Comparison of ENCODE assay signal across 8 cellular contexts in the genomic region with DNA sequence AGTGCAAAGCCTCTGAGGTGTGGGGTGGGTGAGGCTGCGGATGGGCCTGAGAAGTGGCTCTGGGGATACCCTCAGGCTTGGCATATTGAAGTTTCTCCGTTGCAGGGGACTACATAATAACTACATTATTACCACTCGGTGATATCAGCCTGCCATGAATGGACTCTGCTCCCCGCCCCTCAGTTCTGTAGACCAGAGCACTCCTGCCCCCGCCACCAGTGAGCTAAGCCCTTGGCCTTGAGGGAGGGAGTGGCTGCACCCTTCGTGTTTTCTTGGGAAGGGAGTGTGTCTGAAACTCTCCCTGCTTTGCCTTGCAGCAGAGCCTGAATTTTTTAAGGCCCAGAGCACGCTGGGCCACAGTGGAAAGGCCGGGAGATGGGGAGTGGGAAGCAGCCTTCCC. TPM values are rescaled to one million over a fixed set of nuclear protein-coding genes. Genes with fewer than 3 reads are reported as not detected.
DNase-seq lines count a peak whose midpoint lies in the region; TF ChIP-seq lines count a peak whose summit lies in the region.

No MANE protein-coding gene starts in this region.

- H3K4me3 ChIP-seq in CD4-positive, alpha-beta memory T cell (ENCODE audit: low read length in 2 of 2), result peak overlapping the region; percentile 88 to 96
- peak overlapping the region; percentile 96 for H3K4me3 ChIP-seq in OCI-LY3 (ENCODE audit: low read length)
- peak overlapping the region; percentile 95 for H3K4me3 ChIP-seq in neural progenitor cell

- H3K4me1 ChIP-seq in CD4-positive, alpha-beta memory T cell (ENCODE audit: insufficient read depth, low read length), result peaks cover 64% of the 10 kb centered on the region
- H3K4me1 ChIP-seq in OCI-LY3 (ENCODE audit: low read length) (peaks cover 36% of the 10 kb centered on the region), neural progenitor cell (peaks cover 36% of the 10 kb centered on the region)

- H3K9ac ChIP-seq in OCI-LY3 (ENCODE audit: low read length) (peak overlapping the region; percentile 88), neural progenitor cell (no peak overlapping the region)

- peaks cover 35% of the 10 kb centered on the region for H4K20me1 ChIP-seq in OCI-LY3 (ENCODE audit: insufficient read depth, low read length)
- H4K20me1 ChIP-seq in neural progenitor cell (ENCODE audit: low read depth), result peaks cover 62% of the 10 kb centered on the region

- TF ChIP-seq CTCF in OCI-LY3 (IDR thresholded peaks at IDR 0.05; ENCODE audit: low read depth, low read length), result no peak
- no peak for TF ChIP-seq CTCF in neural progenitor cell (IDR thresholded peaks at IDR 0.05)

- H3K36me3 Mint-ChIP-seq in CD4-positive, alpha-beta memory T cell, result peaks cover 10 to 46% of the 10 kb centered on the region in 2 donors
- H3K36me3 Mint-ChIP-seq in neural progenitor cell, result peaks cover 11% of the 10 kb centered on the region

- H3K36me3 ChIP-seq in CD4-positive, alpha-beta memory T cell (ENCODE audit: insufficient read depth, low read length), result peaks cover 7% of the 10 kb centered on the region
- H3K36me3 ChIP-seq in OCI-LY3 (replicated peaks; ENCODE audit: low read depth, low read length), result peaks cover 33% of the 10 kb centered on the region
- H3K36me3 ChIP-seq in neural progenitor cell, result no peaks in the 10 kb centered on the region

- intact Hi-C loops in CD4-positive, alpha-beta memory T cell (cut with micrococcal nuclease), result loop anchor here (5.0 kb wide), 1 partner anchor 164 kb away; a partner anchor contains a TSS
- intact Hi-C loops in posterior cingulate gyrus (cut with DNase I), result loop anchor here (5.0 kb wide), 1 partner anchor 54 kb away; no protein-coding TSS in a partner anchor

- peak in 2 of 5 donors; percentile 22 to 50 for DNase-seq in CD4-positive, alpha-beta memory T cell
- DNase-seq in dermis blood vessel endothelial cell (peak; percentile 31), neural progenitor cell (ENCODE audit: low spot score) (no peak), posterior cingulate gyrus (no peak), cerebellar cortex (ENCODE audit: low spot score) (no peak), HuH-7 (ENCODE audit: low spot score) (no peak), kidney tubule cell (ENCODE audit: low spot score) (no peak)

- POLR2A ChIA-PET in CD4-positive, alpha-beta memory T cell (lab: Charles Lee; ENCODE audit: partially characterized antibody), result interaction anchor here (0.6 to 9.6 kb wide), 25 partner anchors 9 to 227 kb away, joined by 3 to 305 read pairs (median 11); a partner anchor contains a TSS

- CTCF ChIA-PET in CD4-positive, alpha-beta memory T cell (lab: Charles Lee; ENCODE audit: partially characterized antibody), result interaction anchor here (0.8 to 12.3 kb wide), 14 partner anchors 8 to 134 kb away, joined by 3 to 230 read pairs (median 22); a partner anchor contains a TSS

- H3K4me3 Mint-ChIP-seq in CD4-positive, alpha-beta memory T cell, result peak overlapping the region; percentile 96 to 98 (median 98)
- peak overlapping the region; percentile 91 for H3K4me3 Mint-ChIP-seq in neural progenitor cell

- H3K27ac ChIP-seq in CD4-positive, alpha-beta memory T cell (ENCODE audit: low read depth, low read length), result peak overlapping the region; percentile 97
- H3K27ac ChIP-seq in OCI-LY3 (ENCODE audit: low read length) (peak overlapping the region; percentile 78), neural progenitor cell (no peak overlapping the region)

- H3K4me1 Mint-ChIP-seq in CD4-positive, alpha-beta memory T cell, result peaks cover 43 to 77% (median 54%) of the 10 kb centered on the region in 4 donors
- peaks cover 52% of the 10 kb centered on the region for H3K4me1 Mint-ChIP-seq in neural progenitor cell

- H3F3A ChIP-seq in neural progenitor cell (ENCODE audit: low read depth), result peaks cover 46% of the 10 kb centered on the region

- H3K9me3 Mint-ChIP-seq in CD4-positive, alpha-beta memory T cell, result no peaks in the 10 kb centered on the region
- no peaks in the 10 kb centered on the region for H3K9me3 Mint-ChIP-seq in neural progenitor cell

- H3K27me3 ChIP-seq in CD4-positive, alpha-beta memory T cell (ENCODE audit: insufficient read depth, low read length), result no peaks in the 10 kb centered on the region
- H3K27me3 ChIP-seq in OCI-LY3 (ENCODE audit: low read depth, low read length) (no peaks in the 10 kb centered on the region), neural progenitor cell (no peaks in the 10 kb centered on the region)

- H3K27me3 Mint-ChIP-seq in CD4-positive, alpha-beta memory T cell, result peaks cover 0 to 2% of the 10 kb centered on the region in 2 donors
- peaks cover 19% of the 10 kb centered on the region for H3K27me3 Mint-ChIP-seq in neural progenitor cell (ENCODE audit: insufficient read depth, low read depth)

- H3K79me2 ChIP-seq in OCI-LY3 (ENCODE audit: low read length), result peaks cover 67% of the 10 kb centered on the region
- peaks cover 63% of the 10 kb centered on the region for H3K79me2 ChIP-seq in neural progenitor cell (ENCODE audit: low read depth)

- no peak overlapping the region for H2AFZ ChIP-seq in OCI-LY3 (ENCODE audit: low read depth, low read length)
- no peak overlapping the region for H2AFZ ChIP-seq in neural progenitor cell (replicated peaks)

- H3K4me2 ChIP-seq in OCI-LY3 (ENCODE audit: low read length), result peak overlapping the region; percentile 99
- peak overlapping the region; percentile 80 for H3K4me2 ChIP-seq in neural progenitor cell

- H3K27ac Mint-ChIP-seq in CD4-positive, alpha-beta memory T cell, result peak overlapping the region; percentile 96 to 100 (median 97)
- no peak overlapping the region for H3K27ac Mint-ChIP-seq in neural progenitor cell

- H3K9me3 ChIP-seq in CD4-positive, alpha-beta memory T cell (ENCODE audit: control insufficient read depth in 1 of 2, low read length in 2 of 2), result no peaks in the 10 kb centered on the region
- H3K9me3 ChIP-seq in OCI-LY3 (ENCODE audit: insufficient read depth, low read length) (no peaks in the 10 kb centered on the region), neural progenitor cell (ENCODE audit: low read depth) (no peaks in the 10 kb centered on the region)

RNA-seq across cellular contexts. Expression of a gene that starts 1.7 kb away (rescaled TPM):
- total RNA-seq in CD4-positive, alpha-beta memory T cell, result 10 to 100 TPM; 48.8 to 51.7 TPM
- polyA plus RNA-seq in CD4-positive, alpha-beta memory T cell, result 100 to 1,000 TPM; 186 to 235 TPM
- total RNA-seq in dermis blood vessel endothelial cell (20.3 and 35.2 TPM in 2 replicates), neural progenitor cell (ENCODE audit: low replicate concordance) (8.0 and 10.6 TPM in 2 replicates)

RNA-seq across cellular contexts. Expression of a gene that starts 41.4 kb away (rescaled TPM):
- total RNA-seq in CD4-positive, alpha-beta memory T cell, result 10 to 100 TPM; 14.1 to 17.3 TPM
- 1 to 10 TPM; 6.3 to 6.7 TPM for polyA plus RNA-seq in CD4-positive, alpha-beta memory T cell
- total RNA-seq in dermis blood vessel endothelial cell (0.28 TPM in 1 of 2 replicates, not detected in the other), neural progenitor cell (ENCODE audit: low replicate concordance) (0.19 and 1.3 TPM in 2 replicates)

RNA-seq across cellular contexts. Expression of a gene that starts 47.2 kb away (rescaled TPM):
- 100 to 1,000 TPM in 1 of 2 experiments, 10 to 100 TPM in 1; 98.7 to 101 TPM for total RNA-seq in CD4-positive, alpha-beta memory T cell
- polyA plus RNA-seq in CD4-positive, alpha-beta memory T cell, result 10 to 100 TPM in 1 of 2 donors, 1 to 10 TPM in 1; 7.7 to 20.6 TPM
- total RNA-seq in dermis blood vessel endothelial cell, result 29.4 and 32.0 TPM in 2 replicates
- 85.3 and 158 TPM in 2 replicates for total RNA-seq in neural progenitor cell (ENCODE audit: low replicate concordance)
